24 cellular contexts compared by ENCODE assay signal in genomic region chr20:47269309-47270165, GRCh38.
DNase-seq lines count a peak whose midpoint lies in the region; ATAC-seq, FAIRE-seq and TF ChIP-seq lines count a peak whose summit lies in the region.
"Had no signal": no experiment of that assay in that cellular context is flagged by ENCODE, and none has a peak within 500 bp of the region (broad histone marks: within the 10 kb centered on the region; RNA-seq: fewer than 3 reads in every experiment).

No MANE protein-coding gene starts in this region.

- CTCF ChIA-PET in A549 (lab: Yijun Ruan, JAX) = interaction anchor here (3.3 to 14.7 kb wide), 3 partner anchors 72 to 517 kb away, joined by 23 to 684 read pairs (median 78); no protein-coding TSS in a partner anchor

- no peak overlapping the region for H3K56ac ChIP-seq in H9 (ENCODE audit: insufficient read length, low read depth, low read length)

- TF ChIP-seq RAD21 in A549 (conservative IDR thresholded peaks at IDR 0.05 in 1 of 2, IDR thresholded peaks at IDR 0.05 in 1 of 2) = no peak

- H4K5ac ChIP-seq in H9 (ENCODE audit: insufficient read length, low read depth, low read length) = no peak overlapping the region

- no peak for TF ChIP-seq POLR2A in A549 (IDR thresholded peaks at IDR 0.05; ENCODE audit: low read length)

- peaks cover 2% of the 10 kb centered on the region; the same call in 1 of the 2 replicates for H3K27me3 Mint-ChIP-seq in H9 (ENCODE audit: low read depth)
- H3K27me3 Mint-ChIP-seq: activated CD4-positive, alpha-beta T cell treated with anti-CD3 and anti-CD28 coated beads for 36 hours; CD4-positive, alpha-beta memory T cell had no signal

- peaks cover 27% of the 10 kb centered on the region for H3K4me1 ChIP-seq in A549
- no peaks in the 10 kb centered on the region for H3K4me1 ChIP-seq in H9 (ENCODE audit: insufficient read depth, low read length)
- peaks cover 7 to 19% of the 10 kb centered on the region in 2 donors for H3K4me1 ChIP-seq in left lung

- ATAC-seq in A549 (no peak), left lung (no peak), GM21423 (IDR thresholded peaks at IDR 0.05; ENCODE audit: unreplicated experiment) (no peak)
- ATAC-seq: activated CD4-positive, alpha-beta T cell treated with anti-CD3 and anti-CD28 coated beads for 36 hours; gastroesophageal sphincter had no signal

- WGBS in A549 (ENCODE audit: missing lambda C conversion rate) = 95% methylated on average over 7 of the region's 7 CpGs
- no CpG with 5 or more reads among the region's 7 CpGs for WGBS in H9 (ENCODE audit: extremely low coverage, insufficient read length, low lambda C conversion rate)

- no peak overlapping the region for H2BK120ac ChIP-seq in H9 (ENCODE audit: low read depth, low read length, poor library complexity, severe bottlenecking)

- no peak overlapping the region for H2BK15ac ChIP-seq in H9 (ENCODE audit: low read depth, low read length)

- H2BK5ac ChIP-seq in H9 (ENCODE audit: insufficient read length, low read length) = no peak overlapping the region

- H3K9me3 ChIP-seq in A549 (no peaks in the 10 kb centered on the region), H9 (ENCODE audit: control insufficient read depth, low read depth, low read length) (no peaks in the 10 kb centered on the region), left lung (no peaks in the 10 kb centered on the region)
- H3K9me3 ChIP-seq: adrenal gland, gastroesophageal sphincter had no signal

- peaks cover 9% of the 10 kb centered on the region for H3K79me1 ChIP-seq in H9 (ENCODE audit: insufficient read depth, low read depth, low read length, poor library complexity, severe bottlenecking)

- TF ChIP-seq CTCF in A549 (IDR thresholded peaks at IDR 0.05) (no peak), H9 (conservative IDR thresholded peaks at IDR 0.05) (no peak), fibroblast of the aortic adventitia (IDR thresholded peaks at IDR 0.05; ENCODE audit: insufficient read depth, low read length) (no peak), left lung (IDR thresholded peaks at IDR 0.05) (no peak)

- peaks cover 2% of the 10 kb centered on the region for H4K20me1 ChIP-seq in H9 (ENCODE audit: control insufficient read depth, insufficient read depth, insufficient read length)

- H3K4me1 Mint-ChIP-seq in H9 = peaks cover 20 to 37% of the 10 kb centered on the region in 2 experiments

- H3K9ac ChIP-seq in H9 (ENCODE audit: extremely low read depth, insufficient read length, low read length) = no peak overlapping the region

- H3K14ac ChIP-seq in H9 (ENCODE audit: insufficient read depth, low read length) = no peak overlapping the region

- H3K23me2 ChIP-seq in H9 (ENCODE audit: insufficient read length, low read depth, low read length, poor library complexity, severe bottlenecking) = no peaks in the 10 kb centered on the region

- H4K8ac ChIP-seq in H9 (replicated peaks; ENCODE audit: insufficient read length, low read depth, low read length) = no peak overlapping the region

- intact Hi-C loops in left lung (cut with DNase I) = loop anchor here (5.0 to 10.0 kb wide), 2 partner anchors 113 to 115 kb away; no protein-coding TSS in a partner anchor

- H3K23ac ChIP-seq in H9 (ENCODE audit: insufficient read length, low read depth, low read length) = no peak overlapping the region

- H3T11ph ChIP-seq in H9 (ENCODE audit: low read length) = no peak overlapping the region

- H3K27ac Mint-ChIP-seq in H9 = peak overlapping the region; percentile 34 to 77 (median 70); a peak in 5 of 7 replicates
- H3K27ac Mint-ChIP-seq: activated CD4-positive, alpha-beta T cell treated with anti-CD3 and anti-CD28 coated beads for 36 hours had no signal

- H3K27ac ChIP-seq in A549 (peak overlapping the region; percentile 30 to 54; a peak in 5 of 6 replicates), H9 (ENCODE audit: insufficient read length, low read depth, low read length) (no peak overlapping the region), angular gyrus (ENCODE audit: low read depth, low read length) (peak overlapping the region; percentile 45), left lung (no peak overlapping the region)

- H2AK5ac ChIP-seq in H9 (ENCODE audit: insufficient read length, low read length) = no peak overlapping the region

- no peak overlapping the region for H2BK12ac ChIP-seq in H9 (ENCODE audit: insufficient read length, low read depth, low read length)

- peaks cover 44 to 78% (median 67%) of the 10 kb centered on the region in 3 experiments; a peak in 6 of 7 replicates for H3K36me3 Mint-ChIP-seq in H9 (ENCODE audit: insufficient read depth in 1 of 3, low read depth in 3 of 3)

- H2BK20ac ChIP-seq in H9 (ENCODE audit: low read depth, low read length, poor library complexity, severe bottlenecking) = no peak overlapping the region

- no peak overlapping the region for H3K18ac ChIP-seq in H9 (ENCODE audit: insufficient read length, low read depth, low read length)

- no peak for FAIRE-seq in A549 (lab: Jason Lieb, UNC)
- FAIRE-seq: GM12892, GM19239 had no signal

- H3K9me3 Mint-ChIP-seq in H9 = no peaks in the 10 kb centered on the region
- H3K9me3 Mint-ChIP-seq: CD4-positive, alpha-beta memory T cell had no signal

- no peak overlapping the region for H3K4me3 Mint-ChIP-seq in H9
- H3K4me3 Mint-ChIP-seq: activated CD4-positive, alpha-beta T cell treated with anti-CD3 and anti-CD28 coated beads for 36 hours had no signal

- POLR2A ChIA-PET in A549 (lab: Yijun Ruan, JAX) = interaction anchor here (0.6 kb wide), 1 partner anchor 13 kb away, joined by 4 read pairs; no protein-coding TSS in a partner anchor

- DNase-seq in A549 (ENCODE audit: low read depth in 1 of 2, low spot score in 1 of 2) = no peak
- DNase-seq in H9 = no peak
- DNase-seq in fibroblast of the aortic adventitia (ENCODE audit: low read depth) = peak; percentile 31
- no peak for DNase-seq in activated effector memory CD4-positive, alpha-beta T cell treated with Interleukin-2 at 50 U/mL for 16 hours
- DNase-seq in left lung = no peak
- DNase-seq in GDM1 (lab: John Stamatoyannopoulos, UW) = no peak
- DNase-seq: ACHN; activated CD4-positive, alpha-beta T cell treated with anti-CD3 and anti-CD28 coated beads for 36 hours; adrenal gland; caudate nucleus; CD4-positive, alpha-beta memory T cell; DMS53; GOT3; Kasumi-1; NCI-H1092; NCI-H2029; NCI-H510A treated with DMSO at 0.1 percent for 48 hours; nucleus accumbens had no signal

- H3K4me3 ChIP-seq in A549 = no peak overlapping the region
- H3K4me3 ChIP-seq in fibroblast of the aortic adventitia (ENCODE audit: low read depth, low read length) = no peak overlapping the region
- no peak overlapping the region for H3K4me3 ChIP-seq in left lung
- H3K4me3 ChIP-seq: adrenal gland, dorsolateral prefrontal cortex, gastroesophageal sphincter had no signal

- no peak for TF ChIP-seq EP300 in A549 (IDR thresholded peaks at IDR 0.05)

- H3K4me2 ChIP-seq in A549 (no peak overlapping the region), H9 (ENCODE audit: insufficient read depth, insufficient read length, low read length) (no peak overlapping the region)

- H4K91ac ChIP-seq in H9 (ENCODE audit: insufficient read length, low read depth, low read length) = no peak overlapping the region

- H3K27me3 ChIP-seq in H9 (ENCODE audit: insufficient read depth, low read length) (no peaks in the 10 kb centered on the region), left lung (no peaks in the 10 kb centered on the region)
- H3K27me3 ChIP-seq: adrenal gland, dorsolateral prefrontal cortex, gastroesophageal sphincter had no signal

- H3K36me3 ChIP-seq in left lung = peaks cover 0 to 54% of the 10 kb centered on the region in 2 donors

- H3K4ac ChIP-seq in H9 (ENCODE audit: low read depth, low read length) = no peak overlapping the region

- H3K79me2 ChIP-seq in H9 (ENCODE audit: insufficient read depth, low read length) = peaks cover 17% of the 10 kb centered on the region; the same call in 1 of the 2 replicates

- H2AFZ ChIP-seq in H9 (ENCODE audit: low read length) = no peak overlapping the region

TF ChIP-seq in A549, 52 proteins besides CTCF, POLR2A, EP300 and RAD21:
- TF ChIP-seq HOXA7 (CRISPR knock-in tag; IDR thresholded peaks at IDR 0.05) = no peak
- TF ChIP-seq TP53 (CRISPR knock-in tag; IDR thresholded peaks at IDR 0.05) = no peak
- TF ChIP-seq HOXB13 (CRISPR knock-in tag; IDR thresholded peaks at IDR 0.05; ENCODE audit: low read depth) = no peak
- TF ChIP-seq FOXS1 (CRISPR knock-in tag; IDR thresholded peaks at IDR 0.05) = no peak
- no peak for TF ChIP-seq FOSB (CRISPR knock-in tag; IDR thresholded peaks at IDR 0.05)
- TF ChIP-seq JUN (IDR thresholded peaks at IDR 0.05) = no peak
- TF ChIP-seq, protein P1, sequence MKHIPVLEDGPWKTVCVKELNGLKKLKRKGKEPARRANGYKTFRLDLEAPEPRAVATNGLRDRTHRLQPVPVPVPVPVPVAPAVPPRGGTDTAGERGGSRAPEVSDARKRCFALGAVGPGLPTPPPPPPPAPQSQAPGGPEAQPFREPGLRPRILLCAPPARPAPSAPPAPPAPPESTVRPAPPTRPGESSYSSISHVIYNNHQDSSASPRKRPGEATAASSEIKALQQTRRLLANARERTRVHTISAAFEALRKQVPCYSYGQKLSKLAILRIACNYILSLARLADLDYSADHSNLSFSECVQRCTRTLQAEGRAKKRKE (CRISPR knock-in tag; IDR thresholded peaks at IDR 0.05; ENCODE audit: low read depth) = no peak
- no peak for TF ChIP-seq BHLHE40 (IDR thresholded peaks at IDR 0.05; ENCODE audit: low read depth, low read length)
- TF ChIP-seq TFCP2L1 (CRISPR knock-in tag; IDR thresholded peaks at IDR 0.05) = no peak
- no peak for TF ChIP-seq KDM5A (IDR thresholded peaks at IDR 0.05)

Comparison
In these comparisons a context has a peak if more than half of its experiments do, and no peak if none do; other contexts are left out.
1. H3K27ac ChIP-seq: peak in A549 (2 of 2) and angular gyrus (single experiment); none in H9 (single experiment) and left lung (0 of 2).